Comparison of ENCODE assay signal across 8 cellular contexts in the genomic region with DNA sequence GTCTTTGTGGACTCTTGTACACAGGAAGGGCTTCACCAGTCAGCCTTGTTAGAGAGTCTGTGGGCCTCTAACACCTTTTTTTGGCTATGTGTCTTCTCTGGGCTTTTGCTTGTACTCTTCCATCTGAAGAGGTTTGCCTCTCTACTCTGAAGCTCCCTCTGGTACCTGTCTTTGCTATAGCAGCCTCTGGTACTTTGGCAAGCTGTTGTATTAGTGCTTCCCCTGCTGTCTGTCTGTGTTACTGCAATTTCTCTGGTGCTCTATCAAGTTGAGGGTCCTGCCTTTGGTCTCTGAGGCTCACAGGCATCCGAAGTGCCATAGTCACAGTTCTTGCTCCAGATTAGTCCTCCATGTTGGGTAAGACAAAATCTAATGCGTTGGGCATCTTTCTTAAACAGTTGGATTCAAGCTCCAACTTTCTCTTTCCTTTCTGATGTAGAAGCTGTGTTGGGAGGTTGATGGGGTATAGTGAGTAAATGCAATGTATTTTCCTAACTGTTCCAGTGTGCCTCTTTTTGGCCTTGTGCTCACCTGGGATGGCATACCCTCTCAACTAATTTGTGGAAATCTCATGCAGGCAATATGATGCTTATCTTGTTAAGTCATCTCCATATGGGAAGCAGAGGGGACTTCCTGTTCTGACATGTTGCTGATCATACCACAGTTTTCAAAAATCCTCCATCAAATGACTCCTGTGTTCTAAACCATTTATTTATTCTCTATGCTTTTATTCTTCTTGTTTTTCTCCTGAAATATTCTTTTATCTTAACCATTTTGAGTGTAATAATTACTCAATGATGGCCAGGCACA.
DNase-seq lines count a peak whose midpoint lies in the region; ATAC-seq, FAIRE-seq and TF ChIP-seq lines count a peak whose summit lies in the region.

No MANE protein-coding gene starts in this region.

- no peak overlapping the region for H3K9ac ChIP-seq in SK-N-SH
- H3K9ac ChIP-seq in neural progenitor cell = no peak overlapping the region

- H3K9me3 Mint-ChIP-seq in endothelial cell (ENCODE audit: unreplicated experiment) (no peaks in the 10 kb centered on the region), neural progenitor cell (peaks cover 8% of the 10 kb centered on the region)

- DNase-seq in D721Med (ENCODE audit: insufficient read length, low spot score) (peak; percentile 22), KBM-7 (peak; percentile 81), SK-N-SH (peak; percentile 26), endothelial cell (ENCODE audit: low spot score) (peak; percentile 51), neural progenitor cell (ENCODE audit: low spot score) (peak; percentile 76)

- POLR2A ChIA-PET in SK-N-SH (lab: Yijun Ruan, JAX) = no interaction called here

- H3K27me3 ChIP-seq in SK-N-SH (ENCODE audit: insufficient read depth) (no peaks in the 10 kb centered on the region), neural progenitor cell (no peaks in the 10 kb centered on the region)

- H3K27me3 Mint-ChIP-seq in endothelial cell (ENCODE audit: unreplicated experiment) (peaks cover 2% of the 10 kb centered on the region), neural progenitor cell (ENCODE audit: insufficient read depth, low read depth) (no peaks in the 10 kb centered on the region)

- H3F3A ChIP-seq in SK-N-SH (replicated peaks; ENCODE audit: insufficient read depth) (no peaks in the 10 kb centered on the region), neural progenitor cell (ENCODE audit: low read depth) (peaks cover 31% of the 10 kb centered on the region)

- H3K4me3 ChIP-seq in SK-N-SH (ENCODE audit: low read depth in 2 of 2, low read length in 1 of 2) (peak overlapping the region in 1 of 2 experiments; percentile 39; a peak in 1 of 4 replicates), neural progenitor cell (no peak overlapping the region)

- H3K27ac ChIP-seq in SK-N-SH (ENCODE audit: low read depth in 2 of 2, low read length in 1 of 2) (no peak overlapping the region), neural progenitor cell (no peak overlapping the region)

- H3K36me3 Mint-ChIP-seq in endothelial cell (ENCODE audit: low read depth, unreplicated experiment) = peaks cover 23% of the 10 kb centered on the region
- H3K36me3 Mint-ChIP-seq in neural progenitor cell = peaks cover 57% of the 10 kb centered on the region

- H3K27ac Mint-ChIP-seq in endothelial cell (ENCODE audit: unreplicated experiment) (peak overlapping the region; percentile 21), neural progenitor cell (no peak overlapping the region)

- no peak overlapping the region for H3K4me2 ChIP-seq in SK-N-SH
- H3K4me2 ChIP-seq in neural progenitor cell = no peak overlapping the region

- TF ChIP-seq CTCF in D721Med (IDR thresholded peaks at IDR 0.05; ENCODE audit: insufficient read depth, missing control alignments) (peak; percentile 79), SK-N-SH (IDR thresholded peaks at IDR 0.05) (peak; percentile 44), endothelial cell (IDR thresholded peaks at IDR 0.05; ENCODE audit: unreplicated experiment) (peak; percentile 74), neural progenitor cell (IDR thresholded peaks at IDR 0.05) (peak; percentile 79)

- peaks cover 15 to 17% of the 10 kb centered on the region in 2 experiments for H3K36me3 ChIP-seq in SK-N-SH (replicated peaks in 1 of 2; ENCODE audit: control insufficient read depth in 1 of 2, insufficient read depth in 2 of 2, low read length in 1 of 2)
- H3K36me3 ChIP-seq in neural progenitor cell = peaks cover 20% of the 10 kb centered on the region

- H3K9me3 ChIP-seq in SK-N-SH (no peaks in the 10 kb centered on the region), neural progenitor cell (ENCODE audit: low read depth) (no peaks in the 10 kb centered on the region)

- no peak for TF ChIP-seq EP300 in SK-N-SH (IDR thresholded peaks at IDR 0.05; ENCODE audit: borderline replicate concordance in 1 of 2, low read depth in 1 of 2, low read length in 1 of 2)

- TF ChIP-seq RAD21 in SK-N-SH (IDR thresholded peaks at IDR 0.05; ENCODE audit: low read length) = peak; percentile 72

- H3K79me2 ChIP-seq in SK-N-SH (ENCODE audit: insufficient read depth) = no peaks in the 10 kb centered on the region; the same call in 1 of the 2 replicates
- peaks cover 83% of the 10 kb centered on the region for H3K79me2 ChIP-seq in neural progenitor cell (ENCODE audit: low read depth)

- H3K4me3 Mint-ChIP-seq in endothelial cell (ENCODE audit: unreplicated experiment) (peak overlapping the region; percentile 68), neural progenitor cell (no peak overlapping the region)

- H3K4me1 ChIP-seq in SK-N-SH (ENCODE audit: control insufficient read depth in 1 of 2, insufficient read depth in 2 of 2, low read depth in 1 of 2, low read length in 1 of 2) (no peaks in the 10 kb centered on the region; a peak in 1 of 4 replicates), neural progenitor cell (peaks cover 12% of the 10 kb centered on the region)

- H3K9me2 ChIP-seq in SK-N-SH = no peaks in the 10 kb centered on the region

- H4K20me1 ChIP-seq in SK-N-SH (ENCODE audit: insufficient read depth) (no peaks in the 10 kb centered on the region), neural progenitor cell (ENCODE audit: low read depth) (peaks cover 21% of the 10 kb centered on the region)

- peaks cover 21% of the 10 kb centered on the region for H3K4me1 Mint-ChIP-seq in endothelial cell (ENCODE audit: unreplicated experiment)
- no peaks in the 10 kb centered on the region for H3K4me1 Mint-ChIP-seq in neural progenitor cell

- in situ Hi-C loops in KBM-7 (cut with MboI; ENCODE audit: low pct_unique_long_range_greater_than_20kb, low sequenced_read_pairs) = loop anchor here (25.0 kb wide), 1 partner anchor 217 kb away; no protein-coding TSS in a partner anchor

- WGBS in SK-N-SH (ENCODE audit: low lambda C conversion rate) = 78% methylated on average over 2 of the region's 2 CpGs

- ATAC-seq in GM18867 (IDR thresholded peaks at IDR 0.05; ENCODE audit: unreplicated experiment) (peak; percentile 97), HG03342 (IDR thresholded peaks at IDR 0.05; ENCODE audit: unreplicated experiment) (no peak), GM21529 (IDR thresholded peaks at IDR 0.05; ENCODE audit: unreplicated experiment) (no peak)

- CTCF ChIA-PET in SK-N-SH (lab: Yijun Ruan, JAX) = interaction anchor here (0.6 to 1.7 kb wide), 10 partner anchors 9 to 233 kb away, joined by 3 to 7 read pairs (median 3); no protein-coding TSS in a partner anchor

- peak; percentile 87 for FAIRE-seq in D721Med (lab: Jason Lieb, UNC)

- H2AFZ ChIP-seq in SK-N-SH (ENCODE audit: low read depth) (no peak overlapping the region), neural progenitor cell (replicated peaks) (no peak overlapping the region)

TF ChIP-seq in SK-N-SH, 30 proteins besides CTCF, POLR2A, EP300 and RAD21:
- TF ChIP-seq RFX5 (IDR thresholded peaks at IDR 0.05; ENCODE audit: low read length) (no peak), SMC3 (IDR thresholded peaks at IDR 0.05; ENCODE audit: low read depth, low read length) (peak; percentile 58; the same call in 1 of the 2 replicates), ELF1 (IDR thresholded peaks at IDR 0.05) (no peak)

Comparison
In these comparisons a context has a peak if more than half of its experiments do, and no peak if none do; other contexts are left out.
1. DNase-seq: peak in every context shown above with its lines; median percentile 81 in KBM-7; 76 in neural progenitor cell; 51 in endothelial cell; 26 in SK-N-SH; 22 in D721Med.